24 cellular contexts compared by ENCODE assay signal in the genomic region with DNA sequence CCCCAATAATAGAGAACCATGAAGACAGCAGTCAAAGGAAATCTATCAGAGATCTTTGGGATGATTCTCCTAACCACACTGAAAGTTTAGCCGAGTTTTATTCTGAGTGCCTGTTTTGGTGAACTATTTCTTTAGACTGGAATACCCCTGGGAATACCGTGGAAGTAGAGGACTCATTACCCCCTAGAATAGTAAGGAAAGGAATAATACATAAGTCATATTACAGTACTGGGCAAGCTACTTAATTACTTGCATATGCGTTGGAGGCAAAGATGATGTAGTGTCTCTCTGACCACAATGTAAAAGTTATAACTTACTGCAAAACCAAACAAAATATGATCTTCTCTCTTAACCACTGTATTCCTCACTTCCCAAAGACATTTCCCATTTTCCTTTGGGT.
"Had no signal": no experiment of that assay in that cellular context is flagged by ENCODE, and none has a peak within 500 bp of the region (broad histone marks: within the 10 kb centered on the region; RNA-seq: fewer than 3 reads in every experiment).

No MANE protein-coding gene starts in this region.

- H3K4me3 ChIP-seq: dorsolateral prefrontal cortex, gastrocnemius medialis, ovary, psoas muscle, sigmoid colon, stomach, testis, tibial artery had no signal

- H3K4me3 Mint-ChIP-seq: naive thymus-derived CD8-positive, alpha-beta T cell; nephron progenitor cell; stimulated activated effector memory CD8-positive, alpha-beta T cell treated with anti-CD3 and anti-CD28 coated beads, Interleukin-12 subunit alpha, Interleukin-12 subunit beta, amount 100 ng/mL, for 72 hours; type B pancreatic cell had no signal

- H3K27ac Mint-ChIP-seq: naive thymus-derived CD8-positive, alpha-beta T cell; nephron progenitor cell; type B pancreatic cell had no signal

- H3K27me3 Mint-ChIP-seq: naive thymus-derived CD8-positive, alpha-beta T cell; type B pancreatic cell had no signal

- H3K36me3 ChIP-seq: ovary had no signal

- H3K27ac ChIP-seq: dorsolateral prefrontal cortex, gastrocnemius medialis, ovary, psoas muscle, sigmoid colon, stomach, testis, tibial artery had no signal

- H3K27me3 ChIP-seq: dorsolateral prefrontal cortex, gastrocnemius medialis, ovary, sigmoid colon, stomach, testis, tibial artery had no signal

- H3K9me3 ChIP-seq: gastrocnemius medialis, ovary, psoas muscle, sigmoid colon, stomach, testis, tibial artery had no signal

- DNase-seq: dorsolateral prefrontal cortex; effector CD4-positive, alpha-beta T cell; gastrocnemius medialis; head of caudate nucleus; kidney; mesendoderm; naive thymus-derived CD8-positive, alpha-beta T cell; nephron progenitor cell; nucleus accumbens; ovary; posterior cingulate gyrus; psoas muscle; right cardiac atrium; sigmoid colon; stimulated activated CD4-positive, alpha-beta T cell treated with anti-CD3 and anti-CD28 coated beads, Interleukin-2, amount 100 ng/mL, for 24 hours; stimulated activated CD4-positive, alpha-beta T cell treated with anti-CD3 and anti-CD28 coated beads, Interleukin-4, amount 100 ng/mL, for 24 hours; stimulated activated naive CD4-positive, alpha-beta T cell treated with Interleukin-2 at 50 U/mL for 16 hours; stomach; substantia nigra; testis; tibial artery had no signal

- ATAC-seq: gastrocnemius medialis; left lobe of liver; naive thymus-derived CD8-positive, alpha-beta T cell; psoas muscle; right cardiac atrium; stimulated activated effector memory CD8-positive, alpha-beta T cell treated with anti-CD3 and anti-CD28 coated beads, Interleukin-12 subunit alpha, Interleukin-12 subunit beta, amount 100 ng/mL, for 72 hours had no signal

- H3K4me1 Mint-ChIP-seq: nephron progenitor cell had no signal

- H3K4me1 ChIP-seq: sigmoid colon, stomach, testis, tibial artery had no signal

- H3K9me3 Mint-ChIP-seq: naive thymus-derived CD8-positive, alpha-beta T cell; nephron progenitor cell; stimulated activated effector memory CD8-positive, alpha-beta T cell treated with anti-CD3 and anti-CD28 coated beads, Interleukin-12 subunit alpha, Interleukin-12 subunit beta, amount 100 ng/mL, for 72 hours; type B pancreatic cell had no signal
